ENCODE assay signal across 8 cellular contexts in the genomic region with DNA sequence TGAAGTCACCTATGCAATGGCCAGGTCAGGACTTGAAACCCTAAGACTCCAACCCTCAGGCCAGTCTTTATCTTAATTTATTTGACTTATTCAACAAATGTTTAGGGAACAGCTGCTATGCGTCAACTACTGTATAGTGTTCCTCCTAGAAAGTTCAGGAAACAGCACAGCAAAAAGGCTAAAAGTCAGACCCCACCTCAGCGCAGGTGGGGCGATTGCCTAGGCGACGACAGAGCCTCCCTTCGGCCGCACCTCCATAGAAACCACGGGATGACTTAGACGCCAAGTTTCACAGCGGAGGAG. TPM values are rescaled to one million over a fixed set of nuclear protein-coding genes. Genes with fewer than 3 reads are reported as not detected.
DNase-seq lines count a peak whose midpoint lies in the region; ATAC-seq and TF ChIP-seq lines count a peak whose summit lies in the region.

No MANE protein-coding gene starts in this region.

- H3K27me3 Mint-ChIP-seq in activated naive CD4-positive, alpha-beta T cell treated with anti-CD3 and anti-CD28 coated beads for 36 hours (ENCODE audit: low read depth) = no peaks in the 10 kb centered on the region
- peaks cover 6% of the 10 kb centered on the region for H3K27me3 Mint-ChIP-seq in activated T-helper 1 cell treated with anti-CD3 and anti-CD28 coated beads, Interleukin-12 subunit alpha, Interleukin-12 subunit beta, Interleukin-2, Interleukin-4 antibody, amounts not matched to agents 30 ng/mL and 10 ng/mL and 1 ng/mL, durations not matched to agents 14 hours and 24 hours and 36 hours (ENCODE audit: insufficient read depth)

- no peak for TF ChIP-seq EP300 in tibial nerve (IDR thresholded peaks at IDR 0.05)

- H3K36me3 ChIP-seq in tibial nerve = peaks cover 0 to 26% (median 2%) of the 10 kb centered on the region in 3 donors

- peaks cover 4% of the 10 kb centered on the region for H3K9me3 Mint-ChIP-seq in activated naive CD4-positive, alpha-beta T cell treated with anti-CD3 and anti-CD28 coated beads for 36 hours
- H3K9me3 Mint-ChIP-seq in activated T-helper 1 cell treated with anti-CD3 and anti-CD28 coated beads, Interleukin-12 subunit alpha, Interleukin-12 subunit beta, Interleukin-2, Interleukin-4 antibody, amounts not matched to agents 30 ng/mL and 10 ng/mL and 1 ng/mL, durations not matched to agents 14 hours and 24 hours and 36 hours = peaks cover 8% of the 10 kb centered on the region

- H3K4me1 ChIP-seq in tibial nerve = peaks cover 0 to 48% (median 19%) of the 10 kb centered on the region in 4 donors

- H3K27me3 ChIP-seq in tibial nerve = no peaks in the 10 kb centered on the region

- H3K27ac Mint-ChIP-seq in activated naive CD4-positive, alpha-beta T cell treated with anti-CD3 and anti-CD28 coated beads for 36 hours = peak overlapping the region; percentile 97
- H3K27ac Mint-ChIP-seq in activated T-helper 1 cell treated with anti-CD3 and anti-CD28 coated beads, Interleukin-12 subunit alpha, Interleukin-12 subunit beta, Interleukin-2, Interleukin-4 antibody, amounts not matched to agents 30 ng/mL and 10 ng/mL and 1 ng/mL, durations not matched to agents 14 hours and 24 hours and 36 hours = peak overlapping the region; percentile 99

- 1 to 3% methylated on average over 10 of the region's 10 CpGs for WGBS in tibial nerve, 2 donors

- H3K9me3 ChIP-seq in tibial nerve = no peaks in the 10 kb centered on the region

- H3K4me1 Mint-ChIP-seq in activated naive CD4-positive, alpha-beta T cell treated with anti-CD3 and anti-CD28 coated beads for 36 hours (ENCODE audit: low read depth) = peaks cover 50% of the 10 kb centered on the region
- peaks cover 40% of the 10 kb centered on the region for H3K4me1 Mint-ChIP-seq in activated T-helper 1 cell treated with anti-CD3 and anti-CD28 coated beads, Interleukin-12 subunit alpha, Interleukin-12 subunit beta, Interleukin-2, Interleukin-4 antibody, amounts not matched to agents 30 ng/mL and 10 ng/mL and 1 ng/mL, durations not matched to agents 14 hours and 24 hours and 36 hours (ENCODE audit: low read depth)

- H3K4me3 ChIP-seq in tibial nerve = peak overlapping the region; percentile 94 to 98 (median 96)

- no peak for DNase-seq in activated naive CD4-positive, alpha-beta T cell treated with anti-CD3 and anti-CD28 coated beads for 36 hours
- no peak for DNase-seq in activated naive CD4-positive, alpha-beta T cell (lab: John Stamatoyannopoulos, UW)
- DNase-seq in activated T-helper 1 cell treated with anti-CD3 and anti-CD28 coated beads, Interleukin-12 subunit alpha, Interleukin-12 subunit beta, Interleukin-2, Interleukin-4 antibody, amounts not matched to agents 30 ng/mL and 10 ng/mL and 1 ng/mL, durations not matched to agents 14 hours and 24 hours and 36 hours (ENCODE audit: low spot score) = no peak
- DNase-seq in left colon (no peak), tibial nerve (ENCODE audit: low spot score in 2 of 2) (no peak), posterior cingulate gyrus (no peak), DMS153 (lab: John Stamatoyannopoulos, UW) (no peak)

- CTCF ChIA-PET in activated naive CD4-positive, alpha-beta T cell treated with anti-CD3 and anti-CD28 coated beads for 36 hours (lab: Charles Lee) = no interaction called here

- TF ChIP-seq CTCF in tibial nerve (IDR thresholded peaks at IDR 0.05) = no peak

- peaks cover 21% of the 10 kb centered on the region for H3K36me3 Mint-ChIP-seq in activated naive CD4-positive, alpha-beta T cell treated with anti-CD3 and anti-CD28 coated beads for 36 hours (ENCODE audit: low read depth)
- H3K36me3 Mint-ChIP-seq in activated T-helper 1 cell treated with anti-CD3 and anti-CD28 coated beads, Interleukin-12 subunit alpha, Interleukin-12 subunit beta, Interleukin-2, Interleukin-4 antibody, amounts not matched to agents 30 ng/mL and 10 ng/mL and 1 ng/mL, durations not matched to agents 14 hours and 24 hours and 36 hours (ENCODE audit: low read depth) = peaks cover 16% of the 10 kb centered on the region

- intact Hi-C loops in activated naive CD4-positive, alpha-beta T cell treated with anti-CD3 and anti-CD28 coated beads for 36 hours (cut with micrococcal nuclease) = loop anchor here (1.0 to 5.0 kb wide), 11 partner anchors 37 to 384 kb away; a partner anchor contains a TSS
- intact Hi-C loops in activated T-helper 1 cell treated with anti-CD3 and anti-CD28 coated beads, Interleukin-12 subunit alpha, Interleukin-12 subunit beta, Interleukin-2, Interleukin-4 antibody, amounts not matched to agents 30 ng/mL and 10 ng/mL and 1 ng/mL, durations not matched to agents 14 hours and 24 hours and 36 hours (cut with micrococcal nuclease) = loop anchor here (1.0 to 5.0 kb wide), 14 partner anchors 20 to 1084 kb away; a partner anchor contains a TSS
- intact Hi-C loops in left colon (cut with DNase I, micrococcal nuclease) = no loop called here
- intact Hi-C loops in posterior cingulate gyrus (cut with DNase I) = no loop called here

- ATAC-seq in left colon (peak; percentile 44), HG03432 (IDR thresholded peaks at IDR 0.05; ENCODE audit: unreplicated experiment) (no peak)

- peak overlapping the region; percentile 93 to 97 (median 96) for H3K27ac ChIP-seq in tibial nerve

- no peak for TF ChIP-seq POLR2A in tibial nerve (IDR thresholded peaks at IDR 0.05)

- H3K4me3 Mint-ChIP-seq in activated naive CD4-positive, alpha-beta T cell treated with anti-CD3 and anti-CD28 coated beads for 36 hours = peak overlapping the region; percentile 95
- peak overlapping the region; percentile 93 for H3K4me3 Mint-ChIP-seq in activated T-helper 1 cell treated with anti-CD3 and anti-CD28 coated beads, Interleukin-12 subunit alpha, Interleukin-12 subunit beta, Interleukin-2, Interleukin-4 antibody, amounts not matched to agents 30 ng/mL and 10 ng/mL and 1 ng/mL, durations not matched to agents 14 hours and 24 hours and 36 hours

RNA-seq across cellular contexts. Expression of a gene that starts 0.5 kb away (rescaled TPM):
- total RNA-seq in activated naive CD4-positive, alpha-beta T cell treated with anti-CD3 and anti-CD28 coated beads for 36 hours = 10 to 100 TPM; 45.7 to 54.3 TPM
- 66.7 and 69.4 TPM in 2 replicates for total RNA-seq in activated T-helper 1 cell treated with anti-CD3 and anti-CD28 coated beads, Interleukin-12 subunit alpha, Interleukin-12 subunit beta, Interleukin-2, Interleukin-4 antibody, amounts not matched to agents 30 ng/mL and 10 ng/mL and 1 ng/mL, durations not matched to agents 14 hours and 24 hours and 36 hours
- 10 to 100 TPM; 48.2 to 55.3 TPM for total RNA-seq in left colon
- 10 to 100 TPM; 25.7 to 51.3 (median 30.1) TPM for total RNA-seq in tibial nerve

RNA-seq across cellular contexts. Expression of a gene that starts 1.1 kb away (rescaled TPM):
- total RNA-seq in activated naive CD4-positive, alpha-beta T cell treated with anti-CD3 and anti-CD28 coated beads for 36 hours = 10 to 100 TPM; 13.1 to 13.6 TPM
- 10.1 and 11.8 TPM in 2 replicates for total RNA-seq in activated T-helper 1 cell treated with anti-CD3 and anti-CD28 coated beads, Interleukin-12 subunit alpha, Interleukin-12 subunit beta, Interleukin-2, Interleukin-4 antibody, amounts not matched to agents 30 ng/mL and 10 ng/mL and 1 ng/mL, durations not matched to agents 14 hours and 24 hours and 36 hours
- total RNA-seq in left colon = 1 to 10 TPM; 4.9 to 5.9 TPM
- total RNA-seq in tibial nerve = 10 to 100 TPM in 2 of 4 donors, 1 to 10 TPM in 2; 8.2 to 25.5 (median 14.3) TPM

Comparison
In these comparisons a context has a peak if more than half of its experiments do, and no peak if none do; other contexts are left out.
1. intact Hi-C loops: an anchor here in activated naive CD4-positive, alpha-beta T cell treated with anti-CD3 and anti-CD28 coated beads for 36 hours (1.0 to 5.0 kb wide) and activated T-helper 1 cell treated with anti-CD3 and anti-CD28 coated beads, Interleukin-12 subunit alpha, Interleukin-12 subunit beta, Interleukin-2, Interleukin-4 antibody, amounts not matched to agents 30 ng/mL and 10 ng/mL and 1 ng/mL, durations not matched to agents 14 hours and 24 hours and 36 hours (1.0 to 5.0 kb wide); none called in left colon and posterior cingulate gyrus.